27 cellular contexts compared by ENCODE assay signal in the genomic region with DNA sequence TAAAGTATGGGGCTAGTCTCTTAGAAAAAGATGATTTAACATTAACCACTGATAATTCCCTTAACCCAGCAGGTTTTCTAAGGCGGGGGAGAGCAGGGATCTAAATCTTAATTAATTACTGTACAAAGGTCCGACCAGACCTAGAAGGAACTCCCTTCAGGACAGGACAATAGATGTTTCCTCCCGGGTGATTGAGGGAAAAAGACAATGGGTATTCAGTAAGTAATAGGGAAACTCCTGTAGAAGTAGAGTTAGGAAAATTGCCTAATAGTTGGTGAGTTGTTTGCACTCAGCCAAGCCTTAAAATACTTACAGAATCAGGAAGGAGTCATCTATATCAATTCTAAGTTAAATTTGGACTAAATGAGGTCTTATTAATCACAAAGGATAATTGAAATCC.
"Had no signal": no experiment of that assay in that cellular context is flagged by ENCODE, and none has a peak within 500 bp of the region (broad histone marks: within the 10 kb centered on the region; RNA-seq: fewer than 3 reads in every experiment).

No MANE protein-coding gene starts in this region.

- H3K4me2 ChIP-seq: PC-9 had no signal

- H3K36me3 ChIP-seq: WERI-Rb-1 had no signal

- ATAC-seq: activated CD4-positive, alpha-beta T cell treated with anti-CD3 and anti-CD28 coated beads for 36 hours; activated T-helper 17 cell treated with anti-CD3 and anti-CD28 coated beads, Interleukin-2, amount 50 U/mL, for 72 hours; T-cell had no signal

- H3K9me3 Mint-ChIP-seq: activated CD4-positive, alpha-beta memory T cell treated with anti-CD3 and anti-CD28 coated beads, Interleukin-2, amount 10 ng/mL, durations not matched to agents 7 days and 5 days; activated naive CD4-positive, alpha-beta T cell treated with anti-CD3 and anti-CD28 coated beads for 36 hours; activated T-helper 17 cell treated with anti-CD3 and anti-CD28 coated beads, Interleukin-2, amount 50 U/mL, for 72 hours; central memory CD8-positive, alpha-beta T cell; T-cell had no signal

- H3K27me3 Mint-ChIP-seq: activated CD4-positive, alpha-beta memory T cell treated with anti-CD3 and anti-CD28 coated beads, Interleukin-2, amount 10 ng/mL, durations not matched to agents 7 days and 5 days; activated CD4-positive, alpha-beta T cell treated with anti-CD3 and anti-CD28 coated beads for 36 hours; activated T-helper 17 cell treated with anti-CD3 and anti-CD28 coated beads, Interleukin-2, amount 50 U/mL, for 72 hours had no signal

- DNase-seq: activated CD4-positive, alpha-beta memory T cell treated with anti-CD3 and anti-CD28 coated beads, Interleukin-2, amount 10 ng/mL, durations not matched to agents 7 days and 5 days; activated CD4-positive, alpha-beta T cell treated with anti-CD3 and anti-CD28 coated beads for 36 hours; activated CD4-positive, alpha-beta T cell treated with anti-CD3 and anti-CD28 coated beads, Interleukin-2, amount 50 U/mL, for 1 hour; activated gamma-delta T cell; activated naive CD4-positive, alpha-beta T cell treated with anti-CD3 and anti-CD28 coated beads for 36 hours; activated T-cell treated with anti-CD3 and anti-CD28 coated beads for 4 hours; activated T-cell treated with anti-CD3 and anti-CD28 coated beads, Interleukin-2, amount 50 U/mL, for 48 hours; amygdala; IMR-90; KG1; NCI-H1048; NCI-H1930; NCI-H2107; NCI-H2171 treated with DMSO at 0.1 percent for 48 hours; NCI-H226; NCI-H510A; NCI-H526 treated with DMSO at 0.1 percent for 48 hours; NCI-H82; PC-9; SIG-M5; T-cell; T-helper 2 cell; WERI-Rb-1 had no signal

- H3K27ac ChIP-seq: PC-9, WERI-Rb-1 had no signal

- H3K36me3 Mint-ChIP-seq: activated naive CD8-positive, alpha-beta T cell; brain; T-cell had no signal

- H2AFZ ChIP-seq: PC-9 had no signal

- H3K4me3 ChIP-seq: PC-9 had no signal

- H3K4me1 Mint-ChIP-seq: brain; central memory CD8-positive, alpha-beta T cell had no signal

- H3K27ac Mint-ChIP-seq: activated CD4-positive, alpha-beta memory T cell treated with anti-CD3 and anti-CD28 coated beads, Interleukin-2, amount 10 ng/mL, durations not matched to agents 7 days and 5 days; activated CD4-positive, alpha-beta T cell treated with anti-CD3 and anti-CD28 coated beads for 36 hours; activated naive CD4-positive, alpha-beta T cell treated with anti-CD3 and anti-CD28 coated beads for 36 hours; activated naive CD8-positive, alpha-beta T cell; activated T-helper 17 cell treated with anti-CD3 and anti-CD28 coated beads, Interleukin-2, amount 50 U/mL, for 72 hours; brain; T-cell had no signal

- H3K4me3 Mint-ChIP-seq: activated CD4-positive, alpha-beta memory T cell treated with anti-CD3 and anti-CD28 coated beads, Interleukin-2, amount 10 ng/mL, durations not matched to agents 7 days and 5 days; activated CD4-positive, alpha-beta T cell treated with anti-CD3 and anti-CD28 coated beads for 36 hours; activated naive CD4-positive, alpha-beta T cell treated with anti-CD3 and anti-CD28 coated beads for 36 hours; activated naive CD8-positive, alpha-beta T cell; activated T-helper 17 cell treated with anti-CD3 and anti-CD28 coated beads, Interleukin-2, amount 50 U/mL, for 72 hours; central memory CD8-positive, alpha-beta T cell; T-cell had no signal
